2 cellular contexts compared by ENCODE assay signal in genomic region chr17:39278246-39278645, GRCh38. TPM values are rescaled to one million over a fixed set of nuclear protein-coding genes. Genes with fewer than 3 reads are reported as not detected.
"Had no signal": no experiment of that assay in that cellular context is flagged by ENCODE, and none has a peak within 500 bp of the region (broad histone marks: within the 10 kb centered on the region; RNA-seq: fewer than 3 reads in every experiment).

No MANE protein-coding gene starts in this region.

RNA-seq across cellular contexts. Expression of gene STAC2, which starts 52.5 kb away (rescaled TPM):
- total RNA-seq: pulmonary artery endothelial cell, transverse colon had no signal
